In the genomic region with DNA sequence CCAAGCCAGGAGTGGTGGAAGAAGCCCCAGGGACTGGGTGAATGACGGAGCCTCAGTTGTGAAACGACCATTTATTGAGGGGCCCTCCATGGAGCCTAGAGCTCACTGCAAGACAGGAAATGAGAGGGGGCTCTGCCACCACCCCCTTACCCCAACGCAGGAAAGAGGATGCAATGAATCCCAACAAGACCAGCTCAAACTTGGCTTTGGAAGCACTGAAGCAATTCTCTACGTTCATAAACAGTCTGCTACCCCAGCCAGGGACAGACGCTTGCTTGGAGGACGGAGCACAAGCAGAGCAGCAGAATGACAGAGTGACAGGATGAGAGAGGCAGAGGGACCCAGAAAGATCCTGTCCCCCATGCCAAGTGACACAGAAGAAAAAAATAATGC, we compare ENCODE assay signal across 9 cellular contexts. TPM values are rescaled to one million over a fixed set of nuclear protein-coding genes. Genes with fewer than 3 reads are reported as not detected.
DNase-seq lines count a peak whose midpoint lies in the region; ATAC-seq and TF ChIP-seq lines count a peak whose summit lies in the region.
"Had no signal": no experiment of that assay in that cellular context is flagged by ENCODE, and none has a peak within 500 bp of the region (broad histone marks: within the 10 kb centered on the region; RNA-seq: fewer than 3 reads in every experiment).

No MANE protein-coding gene starts in this region.

- peak overlapping the region; percentile 83 for H3K9ac ChIP-seq in SU-DHL-6 (ENCODE audit: low read length)

- peaks cover 30% of the 10 kb centered on the region for H3K79me2 ChIP-seq in SU-DHL-6 (ENCODE audit: insufficient read depth, low read length)

- H3K4me2 ChIP-seq in SU-DHL-6 (ENCODE audit: low read depth, low read length, poor library complexity, severe bottlenecking), result peak overlapping the region; percentile 87

- H2AFZ ChIP-seq in SU-DHL-6 (ENCODE audit: low read depth, low read length, severe bottlenecking), result no peak overlapping the region

- DNase-seq in GM10266 (ENCODE audit: extremely low spot score), result peak; percentile 27
- no peak for DNase-seq in fibroblast of pulmonary artery (ENCODE audit: low read depth)
- no peak for DNase-seq in gastrocnemius medialis
- no peak for DNase-seq in mucosa of descending colon
- DNase-seq in OCI-M1 (lab: John Stamatoyannopoulos, UW), result no peak
- DNase-seq in NCI-H69 (lab: John Stamatoyannopoulos, UW), result no peak

- TF ChIP-seq CTCF in GM10266 (IDR thresholded peaks at IDR 0.05; ENCODE audit: control insufficient read depth, insufficient read depth, low read depth, missing control alignments) (no peak), SU-DHL-6 (IDR thresholded peaks at IDR 0.05; ENCODE audit: insufficient read depth, low read length, poor library complexity, severe bottlenecking) (no peak), fibroblast of pulmonary artery (IDR thresholded peaks at IDR 0.05; ENCODE audit: low read length, missing control alignments) (no peak), gastrocnemius medialis (IDR thresholded peaks at IDR 0.05 in 4 of 5, conservative IDR thresholded peaks at IDR 0.05 in 1 of 5) (no peak), mucosa of descending colon (IDR thresholded peaks at IDR 0.05) (no peak)

- intact Hi-C loops in gastrocnemius medialis (cut with DNase I; ENCODE audit: low total_unique reads), result loop anchor here (5.0 kb wide), 2 partner anchors 109 to 264 kb away; partner anchors contain the start of gene RFX1
- intact Hi-C loops in mucosa of descending colon (cut with DNase I, micrococcal nuclease), result loop anchor here in 1 of 2 donors (5.0 kb wide), 1 partner anchor 109 kb away; the partner anchor contains the start of gene RFX1

- H3K27me3 ChIP-seq in SU-DHL-6 (ENCODE audit: low read length) (no peaks in the 10 kb centered on the region), gastrocnemius medialis (no peaks in the 10 kb centered on the region)

- no peaks in the 10 kb centered on the region for H3K9me2 ChIP-seq in SU-DHL-6 (replicated peaks; ENCODE audit: insufficient read depth, low read length)

- H3K4me3 ChIP-seq in SU-DHL-6 (ENCODE audit: insufficient read depth, low read length, poor library complexity, severe bottlenecking) (peak overlapping the region; percentile 97), fibroblast of pulmonary artery (replicated peaks; ENCODE audit: low read depth, low read length) (peak overlapping the region; percentile 81), gastrocnemius medialis (peak overlapping the region; percentile 83 to 99 (median 95)), mucosa of descending colon (no peak overlapping the region)

- H4K20me1 ChIP-seq in SU-DHL-6 (ENCODE audit: low read depth, low read length), result 0 out of 2 replicates have a peak, but pooled peaks cover 3% of the 10 kb centered on the region

- H3K27ac ChIP-seq in SU-DHL-6 (ENCODE audit: low read depth, low read length) (no peak overlapping the region), gastrocnemius medialis (peak overlapping the region; percentile 95 to 99 (median 96))

- H3K9me3 ChIP-seq in SU-DHL-6 (ENCODE audit: insufficient read depth, low read length) (no peaks in the 10 kb centered on the region), gastrocnemius medialis (no peaks in the 10 kb centered on the region), mucosa of descending colon (no peaks in the 10 kb centered on the region)

- H3K36me3 ChIP-seq in SU-DHL-6 (ENCODE audit: low read length) (no peaks in the 10 kb centered on the region), gastrocnemius medialis (no peaks in the 10 kb centered on the region), mucosa of descending colon (ENCODE audit: low read depth) (no peaks in the 10 kb centered on the region)

- in situ Hi-C loops in gastrocnemius medialis (cut with MboI; ENCODE audit: low sequenced_read_pairs in 4 of 4), result loop anchor here in 1 of 4 donors (5.0 kb wide), 1 partner anchor 34 kb away; no protein-coding TSS in a partner anchor

- ATAC-seq in gastrocnemius medialis (no peak), mucosa of descending colon (no peak), GM18511 (IDR thresholded peaks at IDR 0.05; ENCODE audit: unreplicated experiment) (no peak)

- H3F3A ChIP-seq in SU-DHL-6 (ENCODE audit: insufficient read depth), result peaks cover 25% of the 10 kb centered on the region

- no peak for TF ChIP-seq POLR2A in gastrocnemius medialis (IDR thresholded peaks at IDR 0.05)

- peaks cover 70 to 71% of the 10 kb centered on the region in 2 donors for H3K4me1 ChIP-seq in gastrocnemius medialis
- peaks cover 46% of the 10 kb centered on the region for H3K4me1 ChIP-seq in mucosa of descending colon (ENCODE audit: low read depth)

RNA-seq across cellular contexts. Expression of gene PRKACA, which starts 1.0 kb away (rescaled TPM):
- total RNA-seq in gastrocnemius medialis (100 to 1,000 TPM in 3 of 4 donors, 10 to 100 TPM in 1; 74.7 to 180 (median 147) TPM), mucosa of descending colon (100 to 1,000 TPM in 1 of 3 donors, 10 to 100 TPM in 2; 75.4 to 100 (median 89.1) TPM)

RNA-seq across cellular contexts. Expression of gene ASF1B, which starts 19.9 kb away (rescaled TPM):
- 1 to 10 TPM in 3 of 4 donors, not detected in 1; 1.2 to 4.1 (median 1.5) TPM for total RNA-seq in gastrocnemius medialis
- 10 to 100 TPM in 1 of 3 donors, 1 to 10 TPM in 2; 2.4 to 21.7 (median 5.5) TPM for total RNA-seq in mucosa of descending colon

RNA-seq across cellular contexts. Expression of gene SAMD1, which starts 26.0 kb away (rescaled TPM):
- 10 to 100 TPM; 15.1 to 71.8 (median 40.2) TPM for total RNA-seq in gastrocnemius medialis
- 10 to 100 TPM; 39.8 to 61.8 (median 49.6) TPM for total RNA-seq in mucosa of descending colon

RNA-seq across cellular contexts. Expression of gene C19orf67, which starts 30.9 kb away (rescaled TPM):
- total RNA-seq in gastrocnemius medialis (not detected), mucosa of descending colon (under 1 TPM in 1 of 3 donors, not detected in 2; 0.27 TPM)
- total RNA-seq: myocyte had no signal

RNA-seq across cellular contexts. Expression of gene MISP3, which starts 43.9 kb away (rescaled TPM):
- total RNA-seq in gastrocnemius medialis, result 1 to 10 TPM; 1.8 to 8.0 (median 5.7) TPM
- 10 to 100 TPM; 13.6 to 34.2 (median 32.9) TPM for total RNA-seq in mucosa of descending colon
